In the genomic region with DNA sequence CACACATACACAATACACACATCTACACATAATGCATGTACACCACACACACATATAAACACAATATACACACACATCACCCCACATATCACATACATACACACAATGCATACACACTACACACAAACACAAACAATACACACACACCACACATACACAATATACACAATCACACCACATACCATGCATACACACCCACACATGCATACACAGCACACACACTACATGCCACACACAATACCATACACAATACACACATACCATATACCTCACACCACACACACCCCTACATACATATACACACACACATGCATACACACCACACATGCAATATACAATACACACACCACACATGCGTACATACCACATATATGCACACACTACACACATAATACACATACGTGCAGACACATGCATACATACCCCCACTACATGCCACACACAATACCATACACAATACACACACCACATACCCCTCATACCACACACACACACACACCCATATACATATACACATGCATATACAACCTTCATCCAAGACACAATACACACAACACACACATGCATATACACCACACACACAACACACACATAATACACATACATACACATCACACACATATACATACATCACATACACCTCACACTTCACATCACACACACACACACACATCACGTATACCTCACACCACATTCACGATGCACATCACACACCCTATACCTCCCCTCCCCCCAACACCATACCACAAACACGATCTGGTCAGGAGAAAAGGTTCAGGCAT, we compare ENCODE assay signal across 17 cellular contexts. TPM values are rescaled to one million over a fixed set of nuclear protein-coding genes. Genes with fewer than 3 reads are reported as not detected.
A peak's percentile ranks its signal among the peaks of the same experiment; 100 is the strongest.
DNase-seq lines count a peak whose midpoint lies in the region; ATAC-seq, FAIRE-seq and TF ChIP-seq lines count a peak whose summit lies in the region.
"Had no signal": no experiment of that assay in that cellular context is flagged by ENCODE, and none has a peak within 500 bp of the region (broad histone marks: within the 10 kb centered on the region; RNA-seq: fewer than 3 reads in every experiment).

No MANE protein-coding gene starts in this region.

- no peaks in the 10 kb centered on the region for H3K79me1 ChIP-seq in neuronal stem cell (ENCODE audit: low read depth, low read length)

- no peak overlapping the region for H4K91ac ChIP-seq in neuronal stem cell (ENCODE audit: low read depth, low read length, poor library complexity)

- BruUV-seq in HepG2 (replicated peaks; lab: Mats Ljungman, UMichigan) = no TSS peak

- H2BK5ac ChIP-seq in neuronal stem cell (ENCODE audit: low read length) = no peak overlapping the region

- POLR2A ChIA-PET in HepG2 (lab: Yijun Ruan, JAX) = no interaction called here

- no peak overlapping the region for H2AFZ ChIP-seq in HepG2 (ENCODE audit: low read length)
- no peak overlapping the region for H2AFZ ChIP-seq in neuronal stem cell (ENCODE audit: low read length)

- TF ChIP-seq CTCF in HepG2 (CRISPR knock-in tag; IDR thresholded peaks at IDR 0.05) (no peak), right lobe of liver (IDR thresholded peaks at IDR 0.05) (no peak), bronchial epithelial cell (IDR thresholded peaks at IDR 0.05; ENCODE audit: insufficient read depth, low read length, severe bottlenecking) (no peak)

- H3K18ac ChIP-seq in neuronal stem cell (ENCODE audit: low read length) = no peak overlapping the region

- no peak overlapping the region for H3K23ac ChIP-seq in neuronal stem cell (ENCODE audit: low read depth, low read length, poor library complexity)

- peak; percentile 8 for FAIRE-seq in HepG2 (lab: Jason Lieb, UNC)
- peak; percentile 89 for FAIRE-seq in bronchial epithelial cell (lab: Jason Lieb, UNC)
- FAIRE-seq: G401.6, GM19239 had no signal

- intact Hi-C loops in HepG2 (cut with micrococcal nuclease; ENCODE audit: unreplicated experiment) = no loop called here
- intact Hi-C loops in right lobe of liver (cut with DNase I) = no loop called here

- TF ChIP-seq EP300 in HepG2 (IDR thresholded peaks at IDR 0.05; ENCODE audit: low read depth in 2 of 2, low read length in 2 of 2) (no peak), HepG2 (CRISPR knock-in tag; IDR thresholded peaks at IDR 0.05; ENCODE audit: borderline replicate concordance) (no peak)

- H3K27me3 ChIP-seq in HepG2 (ENCODE audit: control insufficient read depth in 1 of 2, insufficient read depth in 2 of 2, low read length in 2 of 2) = no peaks in the 10 kb centered on the region
- no peaks in the 10 kb centered on the region for H3K27me3 ChIP-seq in right lobe of liver
- H3K27me3 ChIP-seq in bronchial epithelial cell (ENCODE audit: control insufficient read depth, insufficient read depth, low read length) = no peaks in the 10 kb centered on the region
- H3K27me3 ChIP-seq in neuronal stem cell (ENCODE audit: control insufficient read depth in 3 of 3, insufficient read depth in 3 of 3, low read depth in 1 of 3, low read length in 3 of 3) = peaks cover 0 to 5% (median 0%) of the 10 kb centered on the region in 3 experiments
- H3K27me3 ChIP-seq in HAP-1 (ENCODE audit: low read depth) = peaks cover 10% of the 10 kb centered on the region
- H3K27me3 ChIP-seq: BLaER1 treated with 17β-estradiol and CSF1 and Interleukin-3, amounts not matched to agents 10 nM and 100 nM had no signal

- 79% methylated on average over 5 of the region's 5 CpGs for WGBS in HepG2 (ENCODE audit: low lambda C conversion rate)
- WGBS in right lobe of liver (ENCODE audit: insufficient coverage, low coverage, low lambda C conversion rate, missing lambda C conversion rate) = 81% methylated on average over 5 of the region's 5 CpGs
- 100% methylated on average over 2 of the region's 5 CpGs; no CpG with 5 or more reads in 1 of the 2 donors for WGBS in neuronal stem cell (ENCODE audit: extremely low coverage in 2 of 2, insufficient read length in 2 of 2, insufficient replicate concordance in 1 of 2), 2 donors

- H3K79me2 ChIP-seq in HepG2 (ENCODE audit: insufficient read depth, low read length) = no peaks in the 10 kb centered on the region

- no peak overlapping the region for H2BK15ac ChIP-seq in neuronal stem cell (ENCODE audit: low read length)

- TF ChIP-seq POLR2A in HepG2 (IDR thresholded peaks at IDR 0.05; ENCODE audit: insufficient read depth in 1 of 2, low read depth in 2 of 2, low read length in 2 of 2) (no peak), right lobe of liver (IDR thresholded peaks at IDR 0.05) (no peak)

- H3K36me3 ChIP-seq in HepG2 (replicated peaks in 1 of 2; ENCODE audit: control insufficient read depth in 1 of 2, insufficient read depth in 2 of 2, low read length in 2 of 2) = no peaks in the 10 kb centered on the region
- no peaks in the 10 kb centered on the region for H3K36me3 ChIP-seq in right lobe of liver
- H3K36me3 ChIP-seq in bronchial epithelial cell (ENCODE audit: control insufficient read depth, insufficient read depth, low read length) = no peaks in the 10 kb centered on the region
- H3K36me3 ChIP-seq in neuronal stem cell (replicated peaks in 1 of 2; ENCODE audit: control insufficient read depth in 2 of 2, insufficient read depth in 2 of 2, low read length in 2 of 2) = no peaks in the 10 kb centered on the region
- no peaks in the 10 kb centered on the region for H3K36me3 ChIP-seq in HAP-1 (replicated peaks)
- H3K36me3 ChIP-seq: BLaER1 treated with 17β-estradiol and CSF1 and Interleukin-3, amounts not matched to agents 10 nM and 100 nM had no signal

- H4K8ac ChIP-seq in neuronal stem cell (ENCODE audit: low read depth, low read length) = no peak overlapping the region

- no peak overlapping the region for H3K9ac ChIP-seq in HepG2 (ENCODE audit: insufficient read depth, low read depth, low read length)
- peak overlapping the region; percentile 22 for H3K9ac ChIP-seq in neuronal stem cell (ENCODE audit: low read depth, low read length, poor library complexity)
- H3K9ac ChIP-seq: BLaER1 treated with 17β-estradiol and CSF1 and Interleukin-3, amounts not matched to agents 10 nM and 100 nM had no signal

- H2BK120ac ChIP-seq in neuronal stem cell (ENCODE audit: low read depth, low read length) = no peak overlapping the region

- no peak overlapping the region for H3K27ac ChIP-seq in HepG2 (ENCODE audit: extremely low read length, insufficient read depth, low read length)
- no peak overlapping the region for H3K27ac ChIP-seq in right lobe of liver
- H3K27ac ChIP-seq in neuronal stem cell (replicated peaks; ENCODE audit: low read length) = no peak overlapping the region
- H3K27ac ChIP-seq: BLaER1 treated with 17β-estradiol and CSF1 and Interleukin-3, amounts not matched to agents 10 nM and 100 nM; HL-60 had no signal

- H2BK12ac ChIP-seq in neuronal stem cell (ENCODE audit: low read length) = no peak overlapping the region

- in situ Hi-C loops in HepG2 (cut with HindIII; ENCODE audit: extremely low pct_ligation_motif_present, low pct_unique_long_range_greater_than_20kb) (no loop called here), HAP-1 (cut with MboI; ENCODE audit: low sequenced_read_pairs) (no loop called here)

- H3K4me2 ChIP-seq in HepG2 (ENCODE audit: low read depth, low read length) (no peak overlapping the region), neuronal stem cell (ENCODE audit: insufficient read depth, low read length, poor library complexity, severe bottlenecking) (no peak overlapping the region)
- H3K4me2 ChIP-seq: BLaER1 treated with 17β-estradiol and CSF1 and Interleukin-3, amounts not matched to agents 10 nM and 100 nM had no signal

- DNase-seq in HepG2 (ENCODE audit: low spot score) (no peak), right lobe of liver (no peak), bronchial epithelial cell (ENCODE audit: low read depth) (no peak), neuronal stem cell (ENCODE audit: low spot score) (no peak), HAP-1 (ENCODE audit: low spot score in 2 of 2) (no peak), NCI-H1694 treated with DMSO at 0.1 percent for 48 hours (lab: John Stamatoyannopoulos, UW) (no peak)
- DNase-seq: ACHN; Calu3; CD4-positive, CD25-positive, alpha-beta regulatory T cell; DMS79; GOT3; HCEC 1CT had no signal

- no peak overlapping the region for H3K4ac ChIP-seq in neuronal stem cell (ENCODE audit: low read length)

- CTCF ChIA-PET in HepG2 (lab: Yijun Ruan, JAX; ENCODE audit: low intra/inter-chr PET ratio, low total read pairs) = no interaction called here

- TF ChIP-seq RAD21 in HepG2 (CRISPR knock-in tag; IDR thresholded peaks at IDR 0.05) = no peak

- H4K20me1 ChIP-seq in HepG2 (ENCODE audit: insufficient read depth, low read length) = no peaks in the 10 kb centered on the region
- H4K20me1 ChIP-seq: BLaER1 treated with 17β-estradiol and CSF1 and Interleukin-3, amounts not matched to agents 10 nM and 100 nM had no signal

- H3K4me3 ChIP-seq in HepG2 (replicated peaks in 1 of 3; ENCODE audit: insufficient read depth in 1 of 3, low read depth in 2 of 3, low read length in 3 of 3) (no peak overlapping the region), right lobe of liver (no peak overlapping the region), bronchial epithelial cell (ENCODE audit: low read depth, low read length) (no peak overlapping the region), neuronal stem cell (ENCODE audit: low read length in 2 of 2) (peak overlapping the region in 1 of 2 donors; percentile 19), HAP-1 (no peak overlapping the region)
- H3K4me3 ChIP-seq: BLaER1 treated with 17β-estradiol and CSF1 and Interleukin-3, amounts not matched to agents 10 nM and 100 nM had no signal

- H3K9me3 ChIP-seq in HepG2 (ENCODE audit: low read length) = no peaks in the 10 kb centered on the region
- no peaks in the 10 kb centered on the region for H3K9me3 ChIP-seq in right lobe of liver
- peaks cover 0 to 2% of the 10 kb centered on the region in 2 donors for H3K9me3 ChIP-seq in neuronal stem cell (replicated peaks in 1 of 2; ENCODE audit: control insufficient read depth in 2 of 2, insufficient read depth in 1 of 2, low read depth in 1 of 2, low read length in 2 of 2)
- H3K9me3 ChIP-seq in HAP-1 = no peaks in the 10 kb centered on the region
- H3K9me3 ChIP-seq: BLaER1 treated with 17β-estradiol and CSF1 and Interleukin-3, amounts not matched to agents 10 nM and 100 nM had no signal

- H3K14ac ChIP-seq in neuronal stem cell (ENCODE audit: low read length) = no peak overlapping the region

- H3K4me1 ChIP-seq in HepG2 (ENCODE audit: insufficient read depth, low read length) = peaks cover 11% of the 10 kb centered on the region
- H3K4me1 ChIP-seq in right lobe of liver = no peaks in the 10 kb centered on the region
- no peaks in the 10 kb centered on the region for H3K4me1 ChIP-seq in neuronal stem cell (ENCODE audit: control insufficient read depth in 2 of 2, insufficient read depth in 1 of 2, low read depth in 1 of 2, low read length in 2 of 2)
- no peaks in the 10 kb centered on the region for H3K4me1 ChIP-seq in HAP-1

- no peak for ATAC-seq in HepG2
- no peak for ATAC-seq in right lobe of liver
- ATAC-seq in HG03039 (IDR thresholded peaks at IDR 0.05; ENCODE audit: unreplicated experiment) = no peak

- no peak overlapping the region for H2AK5ac ChIP-seq in neuronal stem cell (ENCODE audit: low read depth, low read length)

RNA-seq across cellular contexts. Expression of gene PSMC2, which starts 34.0 kb away (rescaled TPM):
- total RNA-seq in HepG2 (2016; rRNA removed; fragmentation: Illumina TruSeq; extraction: Trizol) (181 and 288 TPM in 2 replicates), right lobe of liver (10 to 100 TPM; 71.3 to 96.6 (median 78.2) TPM), bronchial epithelial cell (182 and 186 TPM in 2 replicates)
- 22.7 and 25.6 TPM in 2 replicates for total RNA-seq in HepG2 (2016; cell fraction: cytosol; rRNA removed; fragmentation: Illumina TruSeq; extraction: Trizol; ENCODE audit: low read depth)
- total RNA-seq in HepG2 (2016; cell fraction: insoluble cytoplasmic fraction; rRNA removed; fragmentation: Illumina TruSeq; extraction: Trizol) = 191 and 295 TPM in 2 replicates
- total RNA-seq in HepG2 (2016; cell fraction: membrane; rRNA removed; fragmentation: Illumina TruSeq; extraction: Trizol) = 36.5 and 44.0 TPM in 2 replicates
- total RNA-seq in HepG2 (2016; cell fraction: nucleus; rRNA removed; fragmentation: Illumina TruSeq; extraction: Trizol) = 73.2 and 83.1 TPM in 2 replicates
- polyA plus RNA-seq in HepG2 (2011; rRNA removed) = 70.3 and 89.9 TPM in 2 replicates
- polyA plus RNA-seq in HepG2 (2011; cell fraction: cytosol; rRNA removed) = 53.2 and 76.5 TPM in 2 replicates
- 35.8 and 47.8 TPM in 2 replicates for polyA plus RNA-seq in HepG2 (2011; cell fraction: nucleus; rRNA removed)
- 100 and 112 TPM in 2 replicates for polyA plus RNA-seq in HepG2 (2012)
- 21.0 and 23.6 TPM in 2 replicates for polyA plus RNA-seq in HepG2 (2016; cell fraction: cytosol; fragmentation: Illumina TruSeq; extraction: Trizol; ENCODE audit: low read depth)
- 244 and 257 TPM in 2 replicates for polyA plus RNA-seq in HepG2 (2016; cell fraction: insoluble cytoplasmic fraction; fragmentation: Illumina TruSeq; extraction: Trizol; ENCODE audit: low read depth)
- polyA plus RNA-seq in HepG2 (2016; cell fraction: membrane; fragmentation: Illumina TruSeq; extraction: Trizol; ENCODE audit: low read depth) = 23.1 and 25.0 TPM in 2 replicates
- polyA plus RNA-seq in HepG2 (2016; cell fraction: nucleus; fragmentation: Illumina TruSeq; extraction: Trizol; ENCODE audit: insufficient read depth, low read depth) = 89.9 and 94.6 TPM in 2 replicates
- polyA minus RNA-seq in HepG2 (2011; rRNA and poly(A)+ RNA removed; ENCODE audit: low replicate concordance) = 20.2 and 53.5 TPM in 2 replicates
- polyA minus RNA-seq in HepG2 (2011; cell fraction: cytosol; rRNA and poly(A)+ RNA removed) = 39.5 and 47.1 TPM in 2 replicates
- polyA minus RNA-seq in HepG2 (2011; cell fraction: nucleus; rRNA and poly(A)+ RNA removed) = 21.0 and 44.4 TPM in 2 replicates
- polyA plus RNA-seq in neuronal stem cell (2013, experiment 1 of 2) = 97.7 TPM
- polyA plus RNA-seq in neuronal stem cell (2013, experiment 2 of 2) = 99.3 TPM

RNA-seq across cellular contexts. Expression of gene DNAJC2, which starts 36.9 kb away (rescaled TPM):
- total RNA-seq in HepG2 (2016; rRNA removed; fragmentation: Illumina TruSeq; extraction: Trizol) (42.0 and 53.6 TPM in 2 replicates), right lobe of liver (10 to 100 TPM in 4 of 6 experiments, 1 to 10 TPM in 2; 5.5 to 13.1 (median 11.0) TPM), bronchial epithelial cell (16.8 and 18.7 TPM in 2 replicates)
- 14.7 and 15.7 TPM in 2 replicates for total RNA-seq in HepG2 (2016; cell fraction: cytosol; rRNA removed; fragmentation: Illumina TruSeq; extraction: Trizol; ENCODE audit: low read depth)
- total RNA-seq in HepG2 (2016; cell fraction: insoluble cytoplasmic fraction; rRNA removed; fragmentation: Illumina TruSeq; extraction: Trizol) = 39.8 and 50.1 TPM in 2 replicates
- total RNA-seq in HepG2 (2016; cell fraction: membrane; rRNA removed; fragmentation: Illumina TruSeq; extraction: Trizol) = 18.1 and 18.7 TPM in 2 replicates
- 41.0 and 44.1 TPM in 2 replicates for total RNA-seq in HepG2 (2016; cell fraction: nucleus; rRNA removed; fragmentation: Illumina TruSeq; extraction: Trizol)
- 14.7 and 19.6 TPM in 2 replicates for polyA plus RNA-seq in HepG2 (2011; rRNA removed)
- polyA plus RNA-seq in HepG2 (2011; cell fraction: cytosol; rRNA removed) = 6.1 and 6.3 TPM in 2 replicates
- 35.1 and 47.5 TPM in 2 replicates for polyA plus RNA-seq in HepG2 (2011; cell fraction: nucleus; rRNA removed)
- 19.1 and 25.9 TPM in 2 replicates for polyA plus RNA-seq in HepG2 (2012)
- polyA plus RNA-seq in HepG2 (2016; cell fraction: cytosol; fragmentation: Illumina TruSeq; extraction: Trizol; ENCODE audit: low read depth) = 9.5 and 9.9 TPM in 2 replicates
- 69.1 and 73.1 TPM in 2 replicates for polyA plus RNA-seq in HepG2 (2016; cell fraction: insoluble cytoplasmic fraction; fragmentation: Illumina TruSeq; extraction: Trizol; ENCODE audit: low read depth)
- 13.0 and 14.9 TPM in 2 replicates for polyA plus RNA-seq in HepG2 (2016; cell fraction: membrane; fragmentation: Illumina TruSeq; extraction: Trizol; ENCODE audit: low read depth)
- polyA plus RNA-seq in HepG2 (2016; cell fraction: nucleus; fragmentation: Illumina TruSeq; extraction: Trizol; ENCODE audit: insufficient read depth, low read depth) = 104 and 106 TPM in 2 replicates
- polyA minus RNA-seq in HepG2 (2011; rRNA and poly(A)+ RNA removed; ENCODE audit: low replicate concordance) = 5.8 and 6.9 TPM in 2 replicates
- 3.5 and 4.3 TPM in 2 replicates for polyA minus RNA-seq in HepG2 (2011; cell fraction: cytosol; rRNA and poly(A)+ RNA removed)
- 37.7 and 43.9 TPM in 2 replicates for polyA minus RNA-seq in HepG2 (2011; cell fraction: nucleus; rRNA and poly(A)+ RNA removed)
- polyA plus RNA-seq in neuronal stem cell (2013, experiment 1 of 2) = 39.0 TPM
- 41.5 TPM for polyA plus RNA-seq in neuronal stem cell (2013, experiment 2 of 2)
